ENCODE assay signal across 16 cellular contexts in genomic region chr14:95417492-95417891, GRCh38.
"Had no signal": no experiment of that assay in that cellular context is flagged by ENCODE, and none has a peak within 500 bp of the region (broad histone marks: within the 10 kb centered on the region; RNA-seq: fewer than 3 reads in every experiment).

No MANE protein-coding gene starts in this region.

- DNase-seq: activated CD4-positive, alpha-beta T cell treated with anti-CD3 and anti-CD28 coated beads, Interleukin-2, amount 10 ng/mL, durations not matched to agents 24 days and 14 days; activated CD8-positive, alpha-beta T cell treated with anti-CD3 and anti-CD28 coated beads, Interleukin-2, amount 10 ng/mL, durations not matched to agents 7 days and 5 days; activated naive CD4-positive, alpha-beta T cell treated with anti-CD3 and anti-CD28 coated beads, Interleukin-2, amount 50 U/mL, for 16 hours; activated T-cell treated with anti-CD3 and anti-CD28 coated beads, Interleukin-2, amount 50 U/mL, for 4 hours; effector CD8-positive, alpha-beta T cell; heart left ventricle; kidney; left lung; mammary epithelial cell; stimulated activated CD4-positive, alpha-beta T cell treated with anti-CD3 and anti-CD28 coated beads, Interleukin-1b, Interleukin-23, amount 100 ng/mL, for 48 hours; stimulated activated naive CD8-positive, alpha-beta T cell treated with anti-CD3 and anti-CD28 coated beads, Interleukin-15, Interleukin-2, amounts not matched to agents 100 U/mL and 50 U/mL, for 24 hours; substantia nigra; tibial artery had no signal

- H3K27ac Mint-ChIP-seq: activated CD4-positive, alpha-beta T cell treated with anti-CD3 and anti-CD28 coated beads, Interleukin-2, amount 10 ng/mL, durations not matched to agents 24 days and 14 days; activated CD8-positive, alpha-beta T cell treated with anti-CD3 and anti-CD28 coated beads, Interleukin-2, amount 10 ng/mL, durations not matched to agents 7 days and 5 days; dendritic cell treated with granulocyte-macrophage colony-stimulating factor and Interleukin-4, amounts not matched to agents 40 ng/mL and 50 ng/mL, for 4 days had no signal

- H3K4me1 ChIP-seq: left lung, tibial artery had no signal

- H3K4me1 Mint-ChIP-seq: activated CD4-positive, alpha-beta T cell treated with anti-CD3 and anti-CD28 coated beads, Interleukin-2, amount 10 ng/mL, durations not matched to agents 24 days and 14 days had no signal

- H3K27me3 Mint-ChIP-seq: activated CD4-positive, alpha-beta T cell treated with anti-CD3 and anti-CD28 coated beads, Interleukin-2, amount 10 ng/mL, durations not matched to agents 24 days and 14 days; dendritic cell treated with granulocyte-macrophage colony-stimulating factor and Interleukin-4, amounts not matched to agents 40 ng/mL and 50 ng/mL, for 4 days had no signal

- ATAC-seq: activated CD8-positive, alpha-beta T cell treated with anti-CD3 and anti-CD28 coated beads, Interleukin-2, amount 10 ng/mL, durations not matched to agents 7 days and 5 days; activated T-cell treated with anti-CD3 and anti-CD28 coated beads, Interleukin-2, amount 50 U/mL, for 4 hours; gastroesophageal sphincter; heart left ventricle; left lung; stimulated activated naive CD8-positive, alpha-beta T cell treated with anti-CD3 and anti-CD28 coated beads, Interleukin-15, Interleukin-2, amounts not matched to agents 100 U/mL and 50 U/mL, for 24 hours had no signal

- H3K4me3 Mint-ChIP-seq: activated CD4-positive, alpha-beta T cell treated with anti-CD3 and anti-CD28 coated beads, Interleukin-2, amount 10 ng/mL, durations not matched to agents 24 days and 14 days; activated CD8-positive, alpha-beta T cell treated with anti-CD3 and anti-CD28 coated beads, Interleukin-2, amount 10 ng/mL, durations not matched to agents 7 days and 5 days; activated T-cell treated with anti-CD3 and anti-CD28 coated beads, Interleukin-2, amount 50 U/mL, for 4 hours; dendritic cell treated with granulocyte-macrophage colony-stimulating factor and Interleukin-4, amounts not matched to agents 40 ng/mL and 50 ng/mL, for 4 days had no signal

- H3K9me3 ChIP-seq: gastroesophageal sphincter, heart left ventricle, left lung, neutrophil, tibial artery had no signal

- H3K9me3 Mint-ChIP-seq: activated T-cell treated with anti-CD3 and anti-CD28 coated beads, Interleukin-2, amount 50 U/mL, for 4 hours; dendritic cell treated with granulocyte-macrophage colony-stimulating factor and Interleukin-4, amounts not matched to agents 40 ng/mL and 50 ng/mL, for 4 days had no signal

- H3K4me3 ChIP-seq: gastroesophageal sphincter, heart left ventricle, left lung, tibial artery had no signal

- H3K27me3 ChIP-seq: gastroesophageal sphincter, heart left ventricle, left lung, neutrophil, tibial artery had no signal
